Comparison of ENCODE assay signal across 19 cellular contexts in genomic region chr13:48397744-48398143, GRCh38.
"Had no signal": no experiment of that assay in that cellular context is flagged by ENCODE, and none has a peak within 500 bp of the region (broad histone marks: within the 10 kb centered on the region; RNA-seq: fewer than 3 reads in every experiment).

No MANE protein-coding gene starts in this region.

- DNase-seq: activated CD4-positive, alpha-beta memory T cell treated with anti-CD3 and anti-CD28 coated beads for 36 hours; activated CD4-positive, alpha-beta T cell treated with anti-CD3 and anti-CD28 coated beads for 36 hours; activated CD8-positive, alpha-beta memory T cell treated with anti-CD3 and anti-CD28 coated beads, Interleukin-2, amount 10 ng/mL, durations not matched to agents 7 days and 5 days; activated effector memory CD4-positive, alpha-beta T cell treated with Interleukin-2 at 50 U/mL for 16 hours; activated T-cell treated with anti-CD3 and anti-CD28 coated beads, Interleukin-2, amount 50 U/mL, for 24 hours; caudate nucleus; colonic mucosa; glutamatergic neuron; nephron progenitor cell; occipital lobe; right cardiac atrium; stimulated activated naive CD8-positive, alpha-beta T cell treated with anti-CD3 and anti-CD28 coated beads, Interleukin-15, Interleukin-2, amounts not matched to agents 100 U/mL and 50 U/mL, for 24 hours; WERI-Rb-1 had no signal

- ATAC-seq: activated CD4-positive, alpha-beta T cell treated with anti-CD3 and anti-CD28 coated beads for 36 hours; activated CD8-positive, alpha-beta memory T cell treated with anti-CD3 and anti-CD28 coated beads, Interleukin-2, amount 10 ng/mL, durations not matched to agents 7 days and 5 days; foreskin keratinocyte; right cardiac atrium; stimulated activated naive CD8-positive, alpha-beta T cell treated with anti-CD3 and anti-CD28 coated beads, Interleukin-15, Interleukin-2, amounts not matched to agents 100 U/mL and 50 U/mL, for 24 hours had no signal

- H3K27ac ChIP-seq: colonic mucosa, suprapubic skin, WERI-Rb-1 had no signal

- H3K4me3 Mint-ChIP-seq: activated CD4-positive, alpha-beta memory T cell treated with anti-CD3 and anti-CD28 coated beads for 36 hours; activated CD4-positive, alpha-beta T cell treated with anti-CD3 and anti-CD28 coated beads for 36 hours; activated CD8-positive, alpha-beta memory T cell treated with anti-CD3 and anti-CD28 coated beads, Interleukin-2, amount 10 ng/mL, durations not matched to agents 7 days and 5 days; activated naive CD4-positive, alpha-beta T cell treated with anti-CD3 and anti-CD28 coated beads, Interleukin-2, amount 50 U/mL, for 24 hours; activated T-cell treated with anti-CD3 and anti-CD28 coated beads, Interleukin-2, amount 50 U/mL, for 24 hours; nephron progenitor cell; type B pancreatic cell had no signal

- H3K36me3 ChIP-seq: colonic mucosa, prostate gland, WERI-Rb-1 had no signal

- H3K4me2 ChIP-seq: smooth muscle cell had no signal

- H3K27ac Mint-ChIP-seq: activated CD4-positive, alpha-beta memory T cell treated with anti-CD3 and anti-CD28 coated beads for 36 hours; activated CD4-positive, alpha-beta T cell treated with anti-CD3 and anti-CD28 coated beads for 36 hours; activated CD8-positive, alpha-beta memory T cell treated with anti-CD3 and anti-CD28 coated beads, Interleukin-2, amount 10 ng/mL, durations not matched to agents 7 days and 5 days; activated naive CD4-positive, alpha-beta T cell treated with anti-CD3 and anti-CD28 coated beads, Interleukin-2, amount 50 U/mL, for 24 hours; nephron progenitor cell; type B pancreatic cell had no signal

- H3K27me3 ChIP-seq: colonic mucosa, foreskin keratinocyte, suprapubic skin had no signal

- H3K9me3 ChIP-seq: colonic mucosa, prostate gland, suprapubic skin had no signal

- H3K4me3 ChIP-seq: colonic mucosa, prostate gland, smooth muscle cell, suprapubic skin had no signal

- H3K27me3 Mint-ChIP-seq: activated CD4-positive, alpha-beta memory T cell treated with anti-CD3 and anti-CD28 coated beads for 36 hours; activated CD4-positive, alpha-beta T cell treated with anti-CD3 and anti-CD28 coated beads for 36 hours; activated CD8-positive, alpha-beta memory T cell treated with anti-CD3 and anti-CD28 coated beads, Interleukin-2, amount 10 ng/mL, durations not matched to agents 7 days and 5 days; activated naive CD4-positive, alpha-beta T cell treated with anti-CD3 and anti-CD28 coated beads, Interleukin-2, amount 50 U/mL, for 24 hours; activated T-cell treated with anti-CD3 and anti-CD28 coated beads, Interleukin-2, amount 50 U/mL, for 24 hours; type B pancreatic cell had no signal

- H3K4me1 ChIP-seq: colonic mucosa had no signal

- H3K4me1 Mint-ChIP-seq: nephron progenitor cell had no signal
